Comparison of ENCODE assay signal across 8 cellular contexts in the genomic region with DNA sequence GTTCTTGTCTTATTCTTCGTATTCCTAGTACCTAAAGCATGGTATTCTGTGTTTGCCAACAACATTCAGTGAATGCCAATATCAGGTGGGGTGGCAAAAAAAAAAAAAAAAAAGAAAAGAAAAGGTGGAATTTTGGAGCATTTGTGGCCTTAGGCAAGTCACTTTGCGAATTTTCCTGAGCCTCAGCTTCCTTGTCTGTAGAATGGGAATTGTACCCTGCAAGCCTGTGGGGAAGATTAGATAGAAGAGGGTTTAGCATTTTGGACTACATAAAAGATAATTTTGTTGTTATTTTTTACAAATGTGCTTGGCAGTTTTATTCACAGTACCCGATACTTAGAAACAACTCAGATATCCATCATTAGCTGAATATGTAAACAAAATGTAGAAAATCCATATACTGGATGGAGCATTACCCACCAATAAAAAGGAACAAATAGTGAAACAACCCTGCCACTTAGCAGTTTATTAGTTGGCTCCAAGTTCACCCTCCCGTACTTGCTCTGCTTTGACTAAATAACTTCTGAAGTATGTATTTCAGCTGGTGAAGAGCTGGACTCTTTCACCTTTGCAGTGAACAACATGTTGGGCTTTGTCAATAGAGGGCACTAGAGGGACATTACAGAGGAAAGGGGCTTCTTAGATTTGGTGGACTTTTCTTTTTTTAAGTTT. TPM values are rescaled to one million over a fixed set of nuclear protein-coding genes. Genes with fewer than 3 reads are reported as not detected.
DNase-seq lines count a peak whose midpoint lies in the region; ATAC-seq and TF ChIP-seq lines count a peak whose summit lies in the region.

No MANE protein-coding gene starts in this region.

- no peaks in the 10 kb centered on the region for H3K27me3 Mint-ChIP-seq in Calu3 (ENCODE audit: unreplicated experiment)
- H3K27me3 Mint-ChIP-seq in T-helper 1 cell treated with Interleukin-12 subunit alpha and Interleukin-12 subunit beta and Interleukin-4 antibody, amounts not matched to agents 30 μg/mL and 1 μg/mL, for 36 hours (ENCODE audit: low read depth): no peaks in the 10 kb centered on the region

- H3K27ac Mint-ChIP-seq in Calu3 (ENCODE audit: unreplicated experiment): no peak overlapping the region
- peak overlapping the region; percentile 50 for H3K27ac Mint-ChIP-seq in T-helper 1 cell treated with Interleukin-12 subunit alpha and Interleukin-12 subunit beta and Interleukin-4 antibody, amounts not matched to agents 30 μg/mL and 1 μg/mL, for 36 hours

- peaks cover 27% of the 10 kb centered on the region for H3K4me1 Mint-ChIP-seq in Calu3 (ENCODE audit: low read depth, unreplicated experiment)
- peaks cover 49% of the 10 kb centered on the region for H3K4me1 Mint-ChIP-seq in T-helper 1 cell treated with Interleukin-12 subunit alpha and Interleukin-12 subunit beta and Interleukin-4 antibody, amounts not matched to agents 30 μg/mL and 1 μg/mL, for 36 hours (ENCODE audit: low read depth)

- H3K9me3 ChIP-seq in HAP-1: no peaks in the 10 kb centered on the region

- no peak overlapping the region for H3K4me3 Mint-ChIP-seq in Calu3 (ENCODE audit: low read depth, unreplicated experiment)
- no peak overlapping the region for H3K4me3 Mint-ChIP-seq in T-helper 1 cell treated with Interleukin-12 subunit alpha and Interleukin-12 subunit beta and Interleukin-4 antibody, amounts not matched to agents 30 μg/mL and 1 μg/mL, for 36 hours

- ATAC-seq in GM21717 (IDR thresholded peaks at IDR 0.05; ENCODE audit: unreplicated experiment) (no peak), GM18909 (IDR thresholded peaks at IDR 0.05; ENCODE audit: poor library complexity, unreplicated experiment) (no peak)

- H3K4me1 ChIP-seq in HAP-1: no peaks in the 10 kb centered on the region

- peak; percentile 24 for DNase-seq in Calu3
- DNase-seq in HAP-1 (ENCODE audit: low spot score in 2 of 2): peak; percentile 37 to 41
- peak; percentile 58 for DNase-seq in fibroblast of the aortic adventitia (ENCODE audit: low read depth)
- no peak for DNase-seq in retinal pigment epithelial cell (ENCODE audit: low read depth)
- no peak for DNase-seq in activated CD4-positive, alpha-beta T cell treated with anti-CD3 and anti-CD28 coated beads for 1 hour

- in situ Hi-C loops in HAP-1 (cut with MboI; ENCODE audit: low sequenced_read_pairs): no loop called here

- H3K9me3 Mint-ChIP-seq in Calu3 (ENCODE audit: low read depth, unreplicated experiment): no peaks in the 10 kb centered on the region
- H3K9me3 Mint-ChIP-seq in T-helper 1 cell treated with Interleukin-12 subunit alpha and Interleukin-12 subunit beta and Interleukin-4 antibody, amounts not matched to agents 30 μg/mL and 1 μg/mL, for 36 hours: no peaks in the 10 kb centered on the region

- H3K36me3 Mint-ChIP-seq in Calu3 (ENCODE audit: insufficient read depth, unreplicated experiment): peaks cover 24% of the 10 kb centered on the region
- peaks cover 19% of the 10 kb centered on the region for H3K36me3 Mint-ChIP-seq in T-helper 1 cell treated with Interleukin-12 subunit alpha and Interleukin-12 subunit beta and Interleukin-4 antibody, amounts not matched to agents 30 μg/mL and 1 μg/mL, for 36 hours (ENCODE audit: low read depth)

- TF ChIP-seq CTCF in Calu3 (IDR thresholded peaks at IDR 0.05; ENCODE audit: unreplicated experiment): peak; percentile 74
- TF ChIP-seq CTCF in fibroblast of the aortic adventitia (IDR thresholded peaks at IDR 0.05; ENCODE audit: insufficient read depth, low read length): peak; percentile 77
- TF ChIP-seq CTCF in retinal pigment epithelial cell (conservative IDR thresholded peaks at IDR 0.05; ENCODE audit: low read depth, low read length): peak; percentile 85

- CTCF ChIA-PET in Calu3 (lab: Charles Lee): interaction anchor here (1.0 to 1.6 kb wide), 3 partner anchors 12 to 33 kb away, joined by 3 to 12 read pairs (median 3); no protein-coding TSS in a partner anchor

- H3K27me3 ChIP-seq in HAP-1 (ENCODE audit: low read depth): no peaks in the 10 kb centered on the region

- H3K4me3 ChIP-seq in HAP-1: no peak overlapping the region
- H3K4me3 ChIP-seq in fibroblast of the aortic adventitia (ENCODE audit: low read depth, low read length): no peak overlapping the region
- no peak overlapping the region for H3K4me3 ChIP-seq in retinal pigment epithelial cell (ENCODE audit: low read length)

- intact Hi-C loops in Calu3 (cut with micrococcal nuclease; ENCODE audit: unreplicated experiment): loop anchor here (2.0 kb wide), 1 partner anchor 42 kb away; no protein-coding TSS in a partner anchor

- H3K36me3 ChIP-seq in HAP-1 (replicated peaks): peaks cover 8% of the 10 kb centered on the region

- BruUV-seq in Calu3 (replicated peaks; lab: Mats Ljungman, UMichigan): TSS peak; percentile 4

RNA-seq across cellular contexts. Expression of a gene that starts 13.6 kb away (rescaled TPM):
- total RNA-seq in Calu3 (2022): 179 and 187 TPM in 2 replicates
- total RNA-seq in fibroblast of the aortic adventitia (ENCODE audit: low replicate concordance): 71.8 and 137 TPM in 2 replicates

Comparison
In these comparisons a context has a peak if more than half of its experiments do, and no peak if none do; other contexts are left out.
1. DNase-seq: peak in Calu3 (single experiment), HAP-1 (2 of 2) and fibroblast of the aortic adventitia (single experiment); none in retinal pigment epithelial cell (single experiment) and activated CD4-positive, alpha-beta T cell treated with anti-CD3 and anti-CD28 coated beads for 1 hour (single experiment).
2. Peak in every context shown above with its lines, with median percentiles within 50 percentile points of each other: CTCF ChIP-seq.